ENCODE assay signal across 17 cellular contexts in genomic region chr4:68718447-68719074, GRCh38. TPM values are rescaled to one million over a fixed set of nuclear protein-coding genes. Genes with fewer than 3 reads are reported as not detected.
"Had no signal": no experiment of that assay in that cellular context is flagged by ENCODE, and none has a peak within 500 bp of the region (broad histone marks: within the 10 kb centered on the region; RNA-seq: fewer than 3 reads in every experiment).

No MANE protein-coding gene starts in this region.

- H3K4me1 ChIP-seq: heart left ventricle, left ventricle myocardium inferior, testis had no signal

- H3K36me3 ChIP-seq: heart left ventricle, left ventricle myocardium inferior had no signal

- H3K9me3 ChIP-seq: testis had no signal

- DNase-seq: activated B cell treated with CpG ODN at 0.5 μM for 24 hours; activated CD4-positive, alpha-beta T cell treated with anti-CD3 and anti-CD28 coated beads, Interleukin-2, amount 10 ng/mL, durations not matched to agents 24 days and 14 days; activated naive CD4-positive, alpha-beta T cell treated with anti-CD3 and anti-CD28 coated beads for 36 hours; effector CD4-positive, alpha-beta T cell; heart left ventricle; islet precursor cell; left ventricle myocardium inferior; mesendoderm; stimulated activated CD4-positive, alpha-beta T cell treated with anti-CD3 and anti-CD28 coated beads, Interleukin-4, amount 100 ng/mL, for 1 hour; stimulated activated naive CD8-positive, alpha-beta T cell treated with anti-CD3 and anti-CD28 coated beads, Interleukin-15, amount 100 ng/mL, for 72 hours; testis had no signal

- H3K4me3 ChIP-seq: heart left ventricle, left ventricle myocardium inferior, testis had no signal

- FAIRE-seq: endothelial cell of umbilical vein, frontal cortex had no signal

- H3K27me3 ChIP-seq: heart left ventricle, testis had no signal

- ATAC-seq: heart left ventricle; stimulated activated naive CD8-positive, alpha-beta T cell treated with anti-CD3 and anti-CD28 coated beads, Interleukin-15, amount 100 ng/mL, for 72 hours had no signal

- H3K27ac ChIP-seq: heart left ventricle, left ventricle myocardium inferior, testis had no signal

RNA-seq across cellular contexts. Expression of gene UGT2B15, which starts 48.1 kb away (rescaled TPM):
- total RNA-seq: activated CD4-positive, alpha-beta T cell treated with anti-CD3 and anti-CD28 coated beads, Interleukin-2, amount 10 ng/mL, durations not matched to agents 24 days and 14 days; activated naive CD4-positive, alpha-beta T cell treated with anti-CD3 and anti-CD28 coated beads for 36 hours; cardiac septum; endothelial cell of umbilical vein; fibroblast of lung; frontal cortex; heart left ventricle; left ventricle myocardium inferior; osteoblast had no signal
- polyA plus RNA-seq: endothelial cell of umbilical vein, fibroblast of lung, heart left ventricle, neural cell had no signal
